Comparison of ENCODE assay signal across 33 cellular contexts in the genomic region with DNA sequence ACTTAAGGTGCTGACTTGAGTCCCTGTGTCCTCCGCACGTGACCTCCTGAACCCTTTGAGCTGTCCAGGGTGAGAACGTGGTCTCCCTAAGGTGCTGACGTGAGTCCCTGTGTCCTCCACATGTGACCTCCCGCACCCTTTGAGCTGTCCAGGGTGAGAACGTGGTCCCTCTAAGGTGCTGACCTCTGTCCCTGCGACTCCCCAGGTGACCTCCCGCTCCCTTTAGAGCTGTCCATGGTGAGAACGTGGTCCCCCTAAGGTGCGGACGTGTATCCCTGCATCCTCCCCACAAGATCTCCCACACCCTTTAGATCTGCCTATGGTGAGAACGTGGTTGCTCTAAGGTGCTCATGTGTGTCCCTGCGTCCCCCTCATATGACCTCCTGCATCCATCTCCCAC.
"Had no signal": no experiment of that assay in that cellular context is flagged by ENCODE, and none has a peak within 500 bp of the region (broad histone marks: within the 10 kb centered on the region; RNA-seq: fewer than 3 reads in every experiment).

No MANE protein-coding gene starts in this region.

- H3K36me3 ChIP-seq: ascending aorta had no signal

- H3K36me3 Mint-ChIP-seq: activated CD4-positive, alpha-beta memory T cell treated with anti-CD3 and anti-CD28 coated beads for 36 hours; activated CD8-positive, alpha-beta memory T cell treated with anti-CD3 and anti-CD28 coated beads, Interleukin-2, amount 10 ng/mL, durations not matched to agents 7 days and 5 days; activated naive CD8-positive, alpha-beta T cell treated with anti-CD3 and anti-CD28 coated beads, Interleukin-2, amount 10 ng/mL, durations not matched to agents 7 days and 5 days had no signal

- H3K27ac ChIP-seq: ascending aorta, VCaP had no signal

- H3K9me3 ChIP-seq: ascending aorta had no signal

- H3K27ac Mint-ChIP-seq: activated B cell treated with CpG ODN at 0.5 μM for 24 hours; activated CD4-positive, alpha-beta memory T cell treated with anti-CD3 and anti-CD28 coated beads for 36 hours; activated CD8-positive, alpha-beta memory T cell treated with anti-CD3 and anti-CD28 coated beads, Interleukin-2, amount 10 ng/mL, durations not matched to agents 7 days and 5 days; activated naive CD8-positive, alpha-beta T cell treated with anti-CD3 and anti-CD28 coated beads, Interleukin-2, amount 10 ng/mL, durations not matched to agents 7 days and 5 days had no signal

- H3K9me3 Mint-ChIP-seq: activated B cell treated with CpG ODN at 0.5 μM for 24 hours; activated CD4-positive, alpha-beta memory T cell treated with anti-CD3 and anti-CD28 coated beads for 36 hours; activated naive CD8-positive, alpha-beta T cell treated with anti-CD3 and anti-CD28 coated beads, Interleukin-2, amount 10 ng/mL, durations not matched to agents 7 days and 5 days had no signal

- H3K27me3 ChIP-seq: ascending aorta had no signal

- H3K4me1 ChIP-seq: ascending aorta had no signal

- DNase-seq: activated B cell treated with CpG ODN at 0.5 μM for 24 hours; activated CD4-positive, alpha-beta memory T cell treated with anti-CD3 and anti-CD28 coated beads for 36 hours; activated CD4-positive, alpha-beta T cell treated with anti-CD3 and anti-CD28 coated beads for 4 hours; activated CD4-positive, alpha-beta T cell treated with anti-CD3 and anti-CD28 coated beads, Interleukin-2, amount 50 U/mL, for 1 hour; activated CD4-positive, CD25-positive, alpha-beta regulatory T cell treated with anti-CD3 and anti-CD28 coated beads, Interleukin-2, amount 50 U/mL, for 72 hours; activated CD8-positive, alpha-beta memory T cell treated with anti-CD3 and anti-CD28 coated beads for 24 hours; activated CD8-positive, alpha-beta memory T cell treated with anti-CD3 and anti-CD28 coated beads, Interleukin-2, amount 10 ng/mL, durations not matched to agents 7 days and 5 days; activated CD8-positive, alpha-beta memory T cell treated with anti-CD3 and anti-CD28 coated beads, Interleukin-2, amount 50 U/mL, for 48 hours; activated effector memory CD4-positive, alpha-beta T cell treated with Interleukin-2 at 50 U/mL for 16 hours; activated naive CD4-positive, alpha-beta T cell treated with anti-CD3 and anti-CD28 coated beads, Interleukin-2, amount 50 U/mL, for 16 hours; activated naive CD8-positive, alpha-beta T cell treated with anti-CD3 and anti-CD28 coated beads, Interleukin-2, amount 10 ng/mL, durations not matched to agents 7 days and 5 days; activated T-cell treated with anti-CD3 and anti-CD28 coated beads, Interleukin-2, amount 50 U/mL, for 48 hours; amygdala; central memory CD4-positive, alpha-beta T cell; NCI-H1092 treated with DMSO at 0.1 percent for 48 hours; NCI-H1417; NCI-H146; NCI-H187; NCI-H2029 treated with DMSO at 0.1 percent for 48 hours; NCI-H2107; NCI-H2171; NCI-H510A; NCI-H526; NCI-H748 treated with DMSO at 0.1 percent for 48 hours; OCI-M1; Right ventricle myocardium superior; SW 1271; T-helper 1 cell; T-helper 2 cell; T-helper 9 cell had no signal

- H3K4me1 Mint-ChIP-seq: activated CD8-positive, alpha-beta memory T cell treated with anti-CD3 and anti-CD28 coated beads, Interleukin-2, amount 10 ng/mL, durations not matched to agents 7 days and 5 days; activated naive CD8-positive, alpha-beta T cell treated with anti-CD3 and anti-CD28 coated beads, Interleukin-2, amount 10 ng/mL, durations not matched to agents 7 days and 5 days had no signal

- H3K4me3 ChIP-seq: ascending aorta, K562 had no signal

- ATAC-seq: activated CD8-positive, alpha-beta memory T cell treated with anti-CD3 and anti-CD28 coated beads, Interleukin-2, amount 10 ng/mL, durations not matched to agents 7 days and 5 days; K562 had no signal

- H3K4me3 Mint-ChIP-seq: activated B cell treated with CpG ODN at 0.5 μM for 24 hours; activated CD4-positive, alpha-beta memory T cell treated with anti-CD3 and anti-CD28 coated beads for 36 hours; activated CD8-positive, alpha-beta memory T cell treated with anti-CD3 and anti-CD28 coated beads, Interleukin-2, amount 10 ng/mL, durations not matched to agents 7 days and 5 days; activated naive CD8-positive, alpha-beta T cell treated with anti-CD3 and anti-CD28 coated beads, Interleukin-2, amount 10 ng/mL, durations not matched to agents 7 days and 5 days had no signal
